1 cellular context compared by ENCODE assay signal in genomic region chr2:118721817-118722551, GRCh38.
TF ChIP-seq lines count a peak whose summit lies in the region.

No MANE protein-coding gene starts in this region.

TF ChIP-seq in GM12878, 131 proteins besides CTCF, POLR2A, EP300 and RAD21:
- TF ChIP-seq USF1 (IDR thresholded peaks at IDR 0.05; ENCODE audit: borderline replicate concordance, extremely low read length, insufficient read depth, low read depth, low read length) (no peak), BCL3 (IDR thresholded peaks at IDR 0.05; ENCODE audit: borderline replicate concordance, insufficient read depth, low read depth, low read length, poor library complexity, severe bottlenecking) (peak; percentile 54), ATF7 (IDR thresholded peaks at IDR 0.05; ENCODE audit: low read depth) (no peak), KDM1A (IDR thresholded peaks at IDR 0.05; ENCODE audit: borderline replicate concordance) (no peak), ZBED1 (IDR thresholded peaks at IDR 0.05; ENCODE audit: borderline replicate concordance) (no peak), HCFC1 (IDR thresholded peaks at IDR 0.05; ENCODE audit: low read length) (no peak), ZNF207 (IDR thresholded peaks at IDR 0.05; ENCODE audit: borderline replicate concordance) (no peak), FOXK2 (IDR thresholded peaks at IDR 0.05) (no peak), BHLHE40 (IDR thresholded peaks at IDR 0.05; ENCODE audit: borderline replicate concordance in 1 of 2, low read depth in 2 of 2, low read length in 1 of 2) (no peak)
